In genomic region chr5:62327627-62328026, GRCh38 we compare ENCODE assay signal across 19 cellular contexts. TPM values are rescaled to one million over a fixed set of nuclear protein-coding genes. Genes with fewer than 3 reads are reported as not detected.
A peak's percentile ranks its signal among the peaks of the same experiment; 100 is the strongest.
DNase-seq lines count a peak whose midpoint lies in the region; TF ChIP-seq lines count a peak whose summit lies in the region.
"Had no signal": no experiment of that assay in that cellular context is flagged by ENCODE, and none has a peak within 500 bp of the region (broad histone marks: within the 10 kb centered on the region; RNA-seq: fewer than 3 reads in every experiment).

No MANE protein-coding gene starts in this region.

- peak overlapping the region; percentile 1 for H3K27ac Mint-ChIP-seq in activated CD4-positive, alpha-beta memory T cell treated with anti-CD3 and anti-CD28 coated beads, Interleukin-2, amount 10 ng/mL, durations not matched to agents 7 days and 5 days
- no peak overlapping the region for H3K27ac Mint-ChIP-seq in activated CD4-positive, alpha-beta memory T cell treated with anti-CD3 and anti-CD28 coated beads for 36 hours
- peak overlapping the region; percentile 21 for H3K27ac Mint-ChIP-seq in activated T-helper 1 cell treated with anti-CD3 and anti-CD28 coated beads, Interleukin-12 subunit alpha, Interleukin-12 subunit beta, Interleukin-2, Interleukin-4 antibody, amounts not matched to agents 30 ng/mL and 10 ng/mL and 1 ng/mL, durations not matched to agents 14 hours and 24 hours and 36 hours

- H3K9me3 ChIP-seq in subcutaneous abdominal adipose tissue (ENCODE audit: control insufficient read depth in 5 of 5, low read length in 5 of 5) (no peaks in the 10 kb centered on the region), sigmoid colon (no peaks in the 10 kb centered on the region)
- H3K9me3 ChIP-seq: left ventricle myocardium inferior, upper lobe of right lung had no signal

- H3K36me3 Mint-ChIP-seq in activated CD4-positive, alpha-beta memory T cell treated with anti-CD3 and anti-CD28 coated beads, Interleukin-2, amount 10 ng/mL, durations not matched to agents 7 days and 5 days (ENCODE audit: low read depth): peaks cover 54% of the 10 kb centered on the region
- peaks cover 9% of the 10 kb centered on the region for H3K36me3 Mint-ChIP-seq in activated CD4-positive, alpha-beta memory T cell treated with anti-CD3 and anti-CD28 coated beads for 36 hours
- peaks cover 31% of the 10 kb centered on the region for H3K36me3 Mint-ChIP-seq in activated T-helper 1 cell treated with anti-CD3 and anti-CD28 coated beads, Interleukin-12 subunit alpha, Interleukin-12 subunit beta, Interleukin-2, Interleukin-4 antibody, amounts not matched to agents 30 ng/mL and 10 ng/mL and 1 ng/mL, durations not matched to agents 14 hours and 24 hours and 36 hours (ENCODE audit: low read depth)

- TF ChIP-seq POLR2A in sigmoid colon (IDR thresholded peaks at IDR 0.05): no peak

- H3K4me3 ChIP-seq in subcutaneous abdominal adipose tissue (ENCODE audit: low read depth in 1 of 5, low read length in 5 of 5) (no peak overlapping the region), sigmoid colon (no peak overlapping the region)
- H3K4me3 ChIP-seq: left ventricle myocardium inferior, skin epidermis, upper lobe of right lung had no signal

- H3K4me3 Mint-ChIP-seq in activated CD4-positive, alpha-beta memory T cell treated with anti-CD3 and anti-CD28 coated beads, Interleukin-2, amount 10 ng/mL, durations not matched to agents 7 days and 5 days: no peak overlapping the region
- H3K4me3 Mint-ChIP-seq in activated CD4-positive, alpha-beta memory T cell treated with anti-CD3 and anti-CD28 coated beads for 36 hours: no peak overlapping the region
- H3K4me3 Mint-ChIP-seq in activated T-helper 1 cell treated with anti-CD3 and anti-CD28 coated beads, Interleukin-12 subunit alpha, Interleukin-12 subunit beta, Interleukin-2, Interleukin-4 antibody, amounts not matched to agents 30 ng/mL and 10 ng/mL and 1 ng/mL, durations not matched to agents 14 hours and 24 hours and 36 hours: no peak overlapping the region

- intact Hi-C loops in activated CD4-positive, alpha-beta memory T cell treated with anti-CD3 and anti-CD28 coated beads for 36 hours (cut with micrococcal nuclease): loop anchor here (2.0 kb wide), 4 partner anchors 13 to 43 kb away; partner anchors contain the start of gene KIF2A
- intact Hi-C loops in activated T-helper 1 cell treated with anti-CD3 and anti-CD28 coated beads, Interleukin-12 subunit alpha, Interleukin-12 subunit beta, Interleukin-2, Interleukin-4 antibody, amounts not matched to agents 30 ng/mL and 10 ng/mL and 1 ng/mL, durations not matched to agents 14 hours and 24 hours and 36 hours (cut with micrococcal nuclease): loop anchor here (2.0 kb wide), 1 partner anchor 15 kb away; no protein-coding TSS in a partner anchor
- intact Hi-C loops in sigmoid colon (cut with DNase I): no loop called here

- POLR2A ChIA-PET in activated CD4-positive, alpha-beta memory T cell treated with anti-CD3 and anti-CD28 coated beads, Interleukin-2, amount 10 ng/mL, durations not matched to agents 7 days and 5 days (lab: Charles Lee): interaction anchor here (3.0 kb wide), 1 partner anchor 8 kb away, joined by 8 read pairs; no protein-coding TSS in a partner anchor
- POLR2A ChIA-PET in activated CD4-positive, alpha-beta memory T cell treated with anti-CD3 and anti-CD28 coated beads for 36 hours (lab: Charles Lee): interaction anchor here (1.0 kb wide), 2 partner anchors 12 to 22 kb away, joined by 3 read pairs; partner anchors contain the start of gene KIF2A

- 73 to 74% methylated on average over 4 of the region's 4 CpGs for WGBS in sigmoid colon, 2 donors

- no peak for TF ChIP-seq EP300 in sigmoid colon (IDR thresholded peaks at IDR 0.05)

- no peaks in the 10 kb centered on the region for H3K9me3 Mint-ChIP-seq in activated CD4-positive, alpha-beta memory T cell treated with anti-CD3 and anti-CD28 coated beads, Interleukin-2, amount 10 ng/mL, durations not matched to agents 7 days and 5 days
- no peaks in the 10 kb centered on the region for H3K9me3 Mint-ChIP-seq in activated CD4-positive, alpha-beta memory T cell treated with anti-CD3 and anti-CD28 coated beads for 36 hours
- H3K9me3 Mint-ChIP-seq in activated T-helper 1 cell treated with anti-CD3 and anti-CD28 coated beads, Interleukin-12 subunit alpha, Interleukin-12 subunit beta, Interleukin-2, Interleukin-4 antibody, amounts not matched to agents 30 ng/mL and 10 ng/mL and 1 ng/mL, durations not matched to agents 14 hours and 24 hours and 36 hours: no peaks in the 10 kb centered on the region

- H3K27ac ChIP-seq in cingulate gyrus (ENCODE audit: low read depth, low read length) (peak overlapping the region; percentile 4), subcutaneous abdominal adipose tissue (ENCODE audit: low read depth, low read length) (peak overlapping the region; percentile 35), sigmoid colon (no peak overlapping the region)
- H3K27ac ChIP-seq: left ventricle myocardium inferior, skin epidermis, upper lobe of right lung had no signal

- TF ChIP-seq CTCF in sigmoid colon (IDR thresholded peaks at IDR 0.05): no peak

- H3K27me3 ChIP-seq in subcutaneous abdominal adipose tissue (ENCODE audit: control insufficient read depth in 5 of 5, insufficient read depth in 4 of 5, low read length in 5 of 5): no peaks in the 10 kb centered on the region
- no peaks in the 10 kb centered on the region for H3K27me3 ChIP-seq in sigmoid colon
- H3K27me3 ChIP-seq: upper lobe of right lung had no signal

- no peak for DNase-seq in activated CD4-positive, alpha-beta memory T cell treated with anti-CD3 and anti-CD28 coated beads, Interleukin-2, amount 10 ng/mL, durations not matched to agents 7 days and 5 days
- DNase-seq in activated CD4-positive, alpha-beta memory T cell treated with anti-CD3 and anti-CD28 coated beads for 36 hours: no peak
- no peak for DNase-seq in activated T-helper 1 cell treated with anti-CD3 and anti-CD28 coated beads, Interleukin-12 subunit alpha, Interleukin-12 subunit beta, Interleukin-2, Interleukin-4 antibody, amounts not matched to agents 30 ng/mL and 10 ng/mL and 1 ng/mL, durations not matched to agents 14 hours and 24 hours and 36 hours (ENCODE audit: low spot score)
- DNase-seq in Ammon's horn (ENCODE audit: low spot score): no peak
- DNase-seq in NCI-H1105 (lab: John Stamatoyannopoulos, UW): no peak
- no peak for DNase-seq in sigmoid colon
- DNase-seq: activated CD4-positive, CD25-positive, alpha-beta regulatory T cell; activated gamma-delta T cell; anterior cingulate cortex; glutamatergic neuron; left ventricle myocardium inferior; midbrain; NCI-H2107; NCI-H524; stimulated activated naive CD8-positive, alpha-beta T cell treated with anti-CD3 and anti-CD28 coated beads, Interleukin-15, Interleukin-2, amounts not matched to agents 100 U/mL and 50 U/mL, for 24 hours; upper lobe of right lung had no signal

- CTCF ChIA-PET in activated CD4-positive, alpha-beta memory T cell treated with anti-CD3 and anti-CD28 coated beads, Interleukin-2, amount 10 ng/mL, durations not matched to agents 7 days and 5 days (lab: Charles Lee): interaction anchor here (1.1 to 1.9 kb wide), 2 partner anchors 18 to 103 kb away, joined by 3 to 8 read pairs; no protein-coding TSS in a partner anchor
- CTCF ChIA-PET in activated CD4-positive, alpha-beta memory T cell treated with anti-CD3 and anti-CD28 coated beads for 36 hours (lab: Charles Lee): interaction anchor here (1.5 kb wide), 1 partner anchor 103 kb away, joined by 7 read pairs; no protein-coding TSS in a partner anchor

- peaks cover 64% of the 10 kb centered on the region for H3K4me1 Mint-ChIP-seq in activated CD4-positive, alpha-beta memory T cell treated with anti-CD3 and anti-CD28 coated beads, Interleukin-2, amount 10 ng/mL, durations not matched to agents 7 days and 5 days
- peaks cover 71% of the 10 kb centered on the region for H3K4me1 Mint-ChIP-seq in activated CD4-positive, alpha-beta memory T cell treated with anti-CD3 and anti-CD28 coated beads for 36 hours (ENCODE audit: low read depth)
- H3K4me1 Mint-ChIP-seq in activated T-helper 1 cell treated with anti-CD3 and anti-CD28 coated beads, Interleukin-12 subunit alpha, Interleukin-12 subunit beta, Interleukin-2, Interleukin-4 antibody, amounts not matched to agents 30 ng/mL and 10 ng/mL and 1 ng/mL, durations not matched to agents 14 hours and 24 hours and 36 hours (ENCODE audit: low read depth): peaks cover 62% of the 10 kb centered on the region

- H3K36me3 ChIP-seq in subcutaneous abdominal adipose tissue (ENCODE audit: control insufficient read depth in 5 of 5, insufficient read depth in 5 of 5, low read length in 5 of 5): peaks cover 0 to 5% (median 0%) of the 10 kb centered on the region in 5 donors
- H3K36me3 ChIP-seq in sigmoid colon: no peaks in the 10 kb centered on the region
- H3K36me3 ChIP-seq: left ventricle myocardium inferior, upper lobe of right lung had no signal

- no peak overlapping the region for H3K9ac ChIP-seq in subcutaneous abdominal adipose tissue (ENCODE audit: low read length in 5 of 5)

- H3K4me1 ChIP-seq in subcutaneous abdominal adipose tissue (ENCODE audit: control insufficient read depth in 5 of 5, insufficient read depth in 5 of 5, low read length in 5 of 5) (peaks cover 0 to 18% (median 6%) of the 10 kb centered on the region in 5 donors), sigmoid colon (peaks cover 0 to 19% (median 4%) of the 10 kb centered on the region in 4 donors)
- H3K4me1 ChIP-seq: upper lobe of right lung had no signal

- H3K27me3 Mint-ChIP-seq in activated CD4-positive, alpha-beta memory T cell treated with anti-CD3 and anti-CD28 coated beads, Interleukin-2, amount 10 ng/mL, durations not matched to agents 7 days and 5 days: no peaks in the 10 kb centered on the region
- no peaks in the 10 kb centered on the region for H3K27me3 Mint-ChIP-seq in activated CD4-positive, alpha-beta memory T cell treated with anti-CD3 and anti-CD28 coated beads for 36 hours
- no peaks in the 10 kb centered on the region for H3K27me3 Mint-ChIP-seq in activated T-helper 1 cell treated with anti-CD3 and anti-CD28 coated beads, Interleukin-12 subunit alpha, Interleukin-12 subunit beta, Interleukin-2, Interleukin-4 antibody, amounts not matched to agents 30 ng/mL and 10 ng/mL and 1 ng/mL, durations not matched to agents 14 hours and 24 hours and 36 hours (ENCODE audit: insufficient read depth)

RNA-seq across cellular contexts. Expression of gene KIF2A, which starts 21.6 kb away (rescaled TPM):
- 100 to 1,000 TPM; 250 to 251 TPM for total RNA-seq in activated CD4-positive, alpha-beta memory T cell treated with anti-CD3 and anti-CD28 coated beads, Interleukin-2, amount 10 ng/mL, durations not matched to agents 7 days and 5 days
- 100 to 1,000 TPM; 209 TPM for total RNA-seq in activated CD4-positive, alpha-beta memory T cell treated with anti-CD3 and anti-CD28 coated beads for 36 hours
- 235 and 240 TPM in 2 replicates for total RNA-seq in activated T-helper 1 cell treated with anti-CD3 and anti-CD28 coated beads, Interleukin-12 subunit alpha, Interleukin-12 subunit beta, Interleukin-2, Interleukin-4 antibody, amounts not matched to agents 30 ng/mL and 10 ng/mL and 1 ng/mL, durations not matched to agents 14 hours and 24 hours and 36 hours
- total RNA-seq in sigmoid colon: 10 to 100 TPM; 29.6 to 41.7 (median 30.9) TPM
- 10 to 100 TPM; 10.2 to 22.0 (median 16.6) TPM for polyA plus RNA-seq in sigmoid colon

Comparison
In these comparisons a context has a peak if more than half of its experiments do, and no peak if none do; other contexts are left out.
1. H3K27ac ChIP-seq: peak in cingulate gyrus (single experiment) and subcutaneous abdominal adipose tissue (single experiment); none in sigmoid colon (0 of 4).